ENCODE assay signal across 7 cellular contexts in the genomic region with DNA sequence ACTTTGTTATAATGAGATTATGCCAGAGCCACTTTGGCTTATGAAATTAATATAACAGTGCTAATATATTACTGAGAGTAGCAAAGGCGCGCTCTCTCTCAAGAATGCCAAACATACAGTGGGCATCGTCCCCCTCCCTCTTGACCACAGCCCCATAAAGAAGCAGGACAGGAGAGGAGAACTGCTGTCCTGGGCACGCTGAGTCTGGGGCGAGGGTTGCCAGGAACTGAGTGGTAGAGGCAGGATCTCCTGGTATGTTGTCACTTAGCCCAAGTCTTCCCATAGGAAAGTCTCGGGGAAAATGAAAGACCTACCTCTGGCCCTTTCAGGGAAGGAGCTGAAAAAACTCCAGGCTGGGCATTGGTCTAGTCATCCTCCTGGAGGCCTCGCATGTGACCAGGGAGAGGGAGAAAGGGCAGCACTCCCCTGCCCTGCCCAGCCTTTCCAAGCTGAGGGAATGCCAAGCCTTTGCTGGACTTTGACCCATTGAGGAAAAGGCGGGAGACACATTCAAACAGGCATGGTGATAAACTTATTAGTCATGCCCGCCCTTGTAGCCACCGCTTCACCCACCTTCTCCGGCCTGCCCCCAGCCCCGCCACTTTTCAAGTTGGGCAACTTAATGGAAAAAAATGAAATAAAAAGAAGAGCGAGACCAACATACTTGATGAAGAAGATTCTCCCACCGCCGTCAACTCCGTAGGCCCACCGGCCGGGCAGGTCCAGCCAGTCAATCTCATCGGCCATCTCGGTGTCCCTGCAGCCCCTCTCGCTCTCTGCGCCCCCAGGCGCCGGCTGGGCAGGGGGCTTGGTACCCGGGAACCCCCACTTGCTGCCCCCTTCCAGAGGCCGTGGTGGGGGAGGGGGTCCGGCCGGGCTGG. TPM values are rescaled to one million over a fixed set of nuclear protein-coding genes. Genes with fewer than 3 reads are reported as not detected.
DNase-seq lines count a peak whose midpoint lies in the region; ATAC-seq lines count a peak whose summit lies in the region.

No MANE protein-coding gene starts in this region.

- H3K27ac Mint-ChIP-seq in stimulated activated effector memory CD8-positive, alpha-beta T cell treated with anti-CD3 and anti-CD28 coated beads, Interleukin-12 subunit alpha, Interleukin-12 subunit beta, amount 100 ng/mL, for 72 hours = no peak overlapping the region

- peak overlapping the region; percentile 87 for H3K4me3 Mint-ChIP-seq in stimulated activated effector memory CD8-positive, alpha-beta T cell treated with anti-CD3 and anti-CD28 coated beads, Interleukin-12 subunit alpha, Interleukin-12 subunit beta, amount 100 ng/mL, for 72 hours

- no peaks in the 10 kb centered on the region for H3K36me3 Mint-ChIP-seq in stimulated activated effector memory CD8-positive, alpha-beta T cell treated with anti-CD3 and anti-CD28 coated beads, Interleukin-12 subunit alpha, Interleukin-12 subunit beta, amount 100 ng/mL, for 72 hours

- DNase-seq in HT-29 (ENCODE audit: low spot score) (peak; percentile 96), amniotic epithelial cell (ENCODE audit: low read depth) (peak; percentile 15), left colon (peak; percentile 83 to 92), NCI-H2227 treated with DMSO at 0.1 percent for 48 hours (lab: John Stamatoyannopoulos, UW) (no peak)
- DNase-seq in stimulated activated effector memory CD8-positive, alpha-beta T cell treated with anti-CD3 and anti-CD28 coated beads, Interleukin-12 subunit alpha, Interleukin-12 subunit beta, amount 100 ng/mL, for 72 hours (ENCODE audit: low spot score in 2 of 2) = no peak

- H3K4me1 Mint-ChIP-seq in stimulated activated effector memory CD8-positive, alpha-beta T cell treated with anti-CD3 and anti-CD28 coated beads, Interleukin-12 subunit alpha, Interleukin-12 subunit beta, amount 100 ng/mL, for 72 hours = peaks cover 12% of the 10 kb centered on the region

- intact Hi-C loops in left colon (cut with DNase I, micrococcal nuclease) = no loop called here

- H3K9me3 Mint-ChIP-seq in stimulated activated effector memory CD8-positive, alpha-beta T cell treated with anti-CD3 and anti-CD28 coated beads, Interleukin-12 subunit alpha, Interleukin-12 subunit beta, amount 100 ng/mL, for 72 hours = no peaks in the 10 kb centered on the region

- ATAC-seq in left colon (peak; percentile 86), GM21423 (IDR thresholded peaks at IDR 0.05; ENCODE audit: unreplicated experiment) (no peak), HG03280 (IDR thresholded peaks at IDR 0.05; ENCODE audit: unreplicated experiment) (no peak)
- ATAC-seq in stimulated activated effector memory CD8-positive, alpha-beta T cell treated with anti-CD3 and anti-CD28 coated beads, Interleukin-12 subunit alpha, Interleukin-12 subunit beta, amount 100 ng/mL, for 72 hours = no peak

RNA-seq across cellular contexts. Expression of gene PLEKHA6, which starts 17.4 kb away (rescaled TPM):
- 76.7 and 88.6 TPM in 2 replicates for total RNA-seq in HT-29 (2014; rRNA removed; shearing (Covaris generic))
- 100 to 1,000 TPM; 110 to 131 TPM for total RNA-seq in left colon

RNA-seq across cellular contexts. Expression of gene PPP1R15B, which starts 34.5 kb away (rescaled TPM):
- total RNA-seq in HT-29 (2014; rRNA removed; shearing (Covaris generic)) = 32.6 and 40.7 TPM in 2 replicates
- 10 to 100 TPM; 61.4 to 72.2 TPM for total RNA-seq in left colon

Comparison
In these comparisons a context has a peak if more than half of its experiments do, and no peak if none do; other contexts are left out.
1. DNase-seq: peak in HT-29 (single experiment), amniotic epithelial cell (single experiment) and left colon (2 of 2); none in stimulated activated effector memory CD8-positive, alpha-beta T cell treated with anti-CD3 and anti-CD28 coated beads, Interleukin-12 subunit alpha, Interleukin-12 subunit beta, amount 100 ng/mL, for 72 hours (0 of 2) and NCI-H2227 treated with DMSO at 0.1 percent for 48 hours (single experiment).